In genomic region chr20:34979366-34980153, GRCh38 we compare ENCODE assay signal across 17 cellular contexts. TPM values are rescaled to one million over a fixed set of nuclear protein-coding genes. Genes with fewer than 3 reads are reported as not detected.
DNase-seq lines count a peak whose midpoint lies in the region; ATAC-seq, FAIRE-seq and TF ChIP-seq lines count a peak whose summit lies in the region.
"Had no signal": no experiment of that assay in that cellular context is flagged by ENCODE, and none has a peak within 500 bp of the region (broad histone marks: within the 10 kb centered on the region; RNA-seq: fewer than 3 reads in every experiment).

No MANE protein-coding gene starts in this region.

- H3K4me3 Mint-ChIP-seq in activated naive CD4-positive, alpha-beta T cell treated with anti-CD3 and anti-CD28 coated beads for 36 hours: no peak overlapping the region
- H3K4me3 Mint-ChIP-seq: HFFc6 had no signal

- H3K9ac ChIP-seq in HepG2 (ENCODE audit: insufficient read depth, low read depth, low read length): no peak overlapping the region

- TF ChIP-seq CTCF in HepG2 (CRISPR knock-in tag; IDR thresholded peaks at IDR 0.05): no peak
- no peak for TF ChIP-seq CTCF in upper lobe of left lung (IDR thresholded peaks at IDR 0.05)

- BruUV-seq in HepG2 (replicated peaks; lab: Mats Ljungman, UMichigan): no TSS peak

- no peak for ATAC-seq in HepG2
- peak; percentile 8 to 56 for ATAC-seq in upper lobe of left lung (ENCODE audit: low FRiP score in 2 of 2)

- no peak for TF ChIP-seq RAD21 in HepG2 (CRISPR knock-in tag; IDR thresholded peaks at IDR 0.05)

- no peaks in the 10 kb centered on the region for H3K36me3 Mint-ChIP-seq in activated naive CD4-positive, alpha-beta T cell treated with anti-CD3 and anti-CD28 coated beads for 36 hours (ENCODE audit: low read depth)

- no peaks in the 10 kb centered on the region for H3K4me1 Mint-ChIP-seq in activated naive CD4-positive, alpha-beta T cell treated with anti-CD3 and anti-CD28 coated beads for 36 hours (ENCODE audit: low read depth)

- no peaks in the 10 kb centered on the region for H3K9me3 ChIP-seq in HepG2 (ENCODE audit: low read length)
- H3K9me3 ChIP-seq in upper lobe of left lung: no peaks in the 10 kb centered on the region

- no peak overlapping the region for H3K4me2 ChIP-seq in HepG2 (ENCODE audit: low read depth, low read length)

- H3K27ac ChIP-seq in HepG2 (ENCODE audit: extremely low read length, insufficient read depth, low read length): no peak overlapping the region
- no peak overlapping the region for H3K27ac ChIP-seq in upper lobe of left lung

- H3K36me3 ChIP-seq in HepG2 (replicated peaks in 1 of 2; ENCODE audit: control insufficient read depth in 1 of 2, insufficient read depth in 2 of 2, low read length in 2 of 2) (no peaks in the 10 kb centered on the region), upper lobe of left lung (no peaks in the 10 kb centered on the region)

- H3K27ac Mint-ChIP-seq in activated naive CD4-positive, alpha-beta T cell treated with anti-CD3 and anti-CD28 coated beads for 36 hours: no peak overlapping the region
- H3K27ac Mint-ChIP-seq: HFFc6 had no signal

- no peak overlapping the region for H2AFZ ChIP-seq in HepG2 (ENCODE audit: low read length)

- H3K4me1 ChIP-seq in HepG2 (ENCODE audit: insufficient read depth, low read length) (peaks cover 27% of the 10 kb centered on the region), upper lobe of left lung (no peaks in the 10 kb centered on the region)

- no peaks in the 10 kb centered on the region for H4K20me1 ChIP-seq in HepG2 (ENCODE audit: insufficient read depth, low read length)

- CTCF ChIA-PET in HepG2 (lab: Yijun Ruan, JAX; ENCODE audit: low intra/inter-chr PET ratio, low total read pairs): no interaction called here
- CTCF ChIA-PET in activated naive CD4-positive, alpha-beta T cell treated with anti-CD3 and anti-CD28 coated beads for 36 hours (lab: Charles Lee): interaction anchor here (1.0 kb wide), 1 partner anchor 145 kb away, joined by 3 read pairs; no protein-coding TSS in a partner anchor

- POLR2A ChIA-PET in HepG2 (lab: Yijun Ruan, JAX): no interaction called here

- no peak for TF ChIP-seq EP300 in HepG2 (IDR thresholded peaks at IDR 0.05; ENCODE audit: low read depth in 2 of 2, low read length in 2 of 2)
- TF ChIP-seq EP300 in HepG2 (CRISPR knock-in tag; IDR thresholded peaks at IDR 0.05; ENCODE audit: borderline replicate concordance): no peak
- no peak for TF ChIP-seq EP300 in upper lobe of left lung (IDR thresholded peaks at IDR 0.05)

- no peaks in the 10 kb centered on the region for H3K9me3 Mint-ChIP-seq in activated naive CD4-positive, alpha-beta T cell treated with anti-CD3 and anti-CD28 coated beads for 36 hours
- H3K9me3 Mint-ChIP-seq: HFFc6 had no signal

- H3K27me3 Mint-ChIP-seq in activated naive CD4-positive, alpha-beta T cell treated with anti-CD3 and anti-CD28 coated beads for 36 hours (ENCODE audit: low read depth): no peaks in the 10 kb centered on the region

- H3K4me3 ChIP-seq in HepG2 (replicated peaks in 1 of 3; ENCODE audit: insufficient read depth in 1 of 3, low read depth in 2 of 3, low read length in 3 of 3) (no peak overlapping the region), upper lobe of left lung (no peak overlapping the region)

- in situ Hi-C loops in HepG2 (cut with HindIII; ENCODE audit: extremely low pct_ligation_motif_present, low pct_unique_long_range_greater_than_20kb): no loop called here

- WGBS in HepG2 (ENCODE audit: low lambda C conversion rate): 84% methylated on average over 42 of the region's 42 CpGs
- 74 to 83% methylated on average over 31 to 32 of the region's 42 CpGs for WGBS in upper lobe of left lung, 2 donors

- intact Hi-C loops in HepG2 (cut with micrococcal nuclease; ENCODE audit: unreplicated experiment): loop anchor here (5.0 kb wide), 1 partner anchor 283 kb away; no protein-coding TSS in a partner anchor
- intact Hi-C loops in activated naive CD4-positive, alpha-beta T cell treated with anti-CD3 and anti-CD28 coated beads for 36 hours (cut with micrococcal nuclease): no loop called here

- FAIRE-seq in HepG2 (lab: Jason Lieb, UNC): no peak
- FAIRE-seq: colon had no signal

- TF ChIP-seq POLR2A in erythroblast (IDR thresholded peaks at IDR 0.05; ENCODE audit: low read length) (no peak), HepG2 (IDR thresholded peaks at IDR 0.05; ENCODE audit: insufficient read depth in 1 of 2, low read depth in 2 of 2, low read length in 2 of 2) (no peak), upper lobe of left lung (IDR thresholded peaks at IDR 0.05) (no peak)

- peak; percentile 22 for DNase-seq in stimulated activated CD4-positive, alpha-beta T cell treated with anti-CD3 and anti-CD28 coated beads, Interleukin-1b, Interleukin-23, amount 100 ng/mL, for 48 hours
- no peak for DNase-seq in stimulated activated CD4-positive, alpha-beta T cell treated with anti-CD3 and anti-CD28 coated beads, Interleukin-4, amount 100 ng/mL, for 24 hours
- DNase-seq in erythroblast (lab: John Stamatoyannopoulos, UW) (peak; percentile 30 to 49), HepG2 (ENCODE audit: low spot score) (no peak), upper lobe of left lung (no peak), cerebellar cortex (ENCODE audit: low spot score) (no peak), DMS79 (lab: John Stamatoyannopoulos, UW) (no peak)
- DNase-seq in activated naive CD4-positive, alpha-beta T cell treated with anti-CD3 and anti-CD28 coated beads for 36 hours: no peak
- DNase-seq: amniotic stem cell, HFFc6, mesenchymal stem cell, NCI-H1930, NCI-H69, occipital lobe, SIG-M5, trophoblast cell had no signal

- no peaks in the 10 kb centered on the region for H3K79me2 ChIP-seq in HepG2 (ENCODE audit: insufficient read depth, low read length)

- peaks cover 14 to 17% of the 10 kb centered on the region in 2 experiments for H3K27me3 ChIP-seq in HepG2 (ENCODE audit: control insufficient read depth in 1 of 2, insufficient read depth in 2 of 2, low read length in 2 of 2)
- H3K27me3 ChIP-seq in upper lobe of left lung: peaks cover 0 to 3% (median 0%) of the 10 kb centered on the region in 4 donors

RNA-seq across cellular contexts. Expression of gene MYH7B, which starts 23.9 kb away (rescaled TPM):
- total RNA-seq in HepG2 (2016; rRNA removed; fragmentation: Illumina TruSeq; extraction: Trizol) (0.18 and 0.20 TPM in 2 replicates), upper lobe of left lung (10 to 100 TPM in 1 of 6 donors, 1 to 10 TPM in 1, under 1 TPM in 3, not detected in 1; 0.51 to 11.5 (median 0.91) TPM)
- 0.20 TPM in 1 of 2 replicates, not detected in the other for total RNA-seq in HepG2 (2016; cell fraction: cytosol; rRNA removed; fragmentation: Illumina TruSeq; extraction: Trizol; ENCODE audit: low read depth)
- 0.19 TPM in 1 of 2 replicates, not detected in the other for total RNA-seq in HepG2 (2016; cell fraction: insoluble cytoplasmic fraction; rRNA removed; fragmentation: Illumina TruSeq; extraction: Trizol)
- 0.14 and 0.25 TPM in 2 replicates for total RNA-seq in HepG2 (2016; cell fraction: membrane; rRNA removed; fragmentation: Illumina TruSeq; extraction: Trizol)
- 0.50 and 0.93 TPM in 2 replicates for total RNA-seq in HepG2 (2016; cell fraction: nucleus; rRNA removed; fragmentation: Illumina TruSeq; extraction: Trizol)
- polyA plus RNA-seq in HepG2 (2011; rRNA removed): 0.05 and 0.17 TPM in 2 replicates
- polyA plus RNA-seq in HepG2 (2011; cell fraction: cytosol; rRNA removed): 0.03 and 0.04 TPM in 2 replicates
- 0.80 and 0.90 TPM in 2 replicates for polyA plus RNA-seq in HepG2 (2011; cell fraction: nucleus; rRNA removed)
- 0.51 and 0.55 TPM in 2 replicates for polyA plus RNA-seq in HepG2 (2012)
- polyA plus RNA-seq in HepG2 (2016; cell fraction: cytosol; fragmentation: Illumina TruSeq; extraction: Trizol; ENCODE audit: low read depth): 0.02 and 0.24 TPM in 2 replicates
- polyA plus RNA-seq in HepG2 (2016; cell fraction: insoluble cytoplasmic fraction; fragmentation: Illumina TruSeq; extraction: Trizol; ENCODE audit: low read depth): 0.23 and 0.37 TPM in 2 replicates
- 0.21 and 0.32 TPM in 2 replicates for polyA plus RNA-seq in HepG2 (2016; cell fraction: membrane; fragmentation: Illumina TruSeq; extraction: Trizol; ENCODE audit: low read depth)
- 0.96 and 2.1 TPM in 2 replicates for polyA plus RNA-seq in HepG2 (2016; cell fraction: nucleus; fragmentation: Illumina TruSeq; extraction: Trizol; ENCODE audit: insufficient read depth, low read depth)
- polyA minus RNA-seq in HepG2 (2011; rRNA and poly(A)+ RNA removed; ENCODE audit: low replicate concordance): 0.09 TPM in 1 of 2 replicates, not detected in the other
- not detected in 2 replicates for polyA minus RNA-seq in HepG2 (2011; cell fraction: cytosol; rRNA and poly(A)+ RNA removed)
- 0.13 and 0.50 TPM in 2 replicates for polyA minus RNA-seq in HepG2 (2011; cell fraction: nucleus; rRNA and poly(A)+ RNA removed)
- total RNA-seq in activated naive CD4-positive, alpha-beta T cell treated with anti-CD3 and anti-CD28 coated beads for 36 hours: under 1 TPM; 0.20 to 0.86 TPM

RNA-seq across cellular contexts. Expression of gene GSS, which starts 24.0 kb away (rescaled TPM):
- total RNA-seq in HepG2 (2016; rRNA removed; fragmentation: Illumina TruSeq; extraction: Trizol): 102 and 107 TPM in 2 replicates
- total RNA-seq in HepG2 (2016; cell fraction: cytosol; rRNA removed; fragmentation: Illumina TruSeq; extraction: Trizol; ENCODE audit: low read depth): 24.0 and 24.9 TPM in 2 replicates
- 101 and 108 TPM in 2 replicates for total RNA-seq in HepG2 (2016; cell fraction: insoluble cytoplasmic fraction; rRNA removed; fragmentation: Illumina TruSeq; extraction: Trizol)
- 34.7 and 36.9 TPM in 2 replicates for total RNA-seq in HepG2 (2016; cell fraction: membrane; rRNA removed; fragmentation: Illumina TruSeq; extraction: Trizol)
- 65.3 and 66.8 TPM in 2 replicates for total RNA-seq in HepG2 (2016; cell fraction: nucleus; rRNA removed; fragmentation: Illumina TruSeq; extraction: Trizol)
- polyA plus RNA-seq in HepG2 (2011; rRNA removed): 74.1 and 80.1 TPM in 2 replicates
- polyA plus RNA-seq in HepG2 (2011; cell fraction: cytosol; rRNA removed): 61.4 and 72.0 TPM in 2 replicates
- polyA plus RNA-seq in HepG2 (2011; cell fraction: nucleus; rRNA removed): 134 and 148 TPM in 2 replicates
- polyA plus RNA-seq in HepG2 (2012): 34.1 and 41.6 TPM in 2 replicates
- polyA plus RNA-seq in HepG2 (2016; cell fraction: cytosol; fragmentation: Illumina TruSeq; extraction: Trizol; ENCODE audit: low read depth): 19.2 and 19.4 TPM in 2 replicates
- 102 and 104 TPM in 2 replicates for polyA plus RNA-seq in HepG2 (2016; cell fraction: insoluble cytoplasmic fraction; fragmentation: Illumina TruSeq; extraction: Trizol; ENCODE audit: low read depth)
- polyA plus RNA-seq in HepG2 (2016; cell fraction: membrane; fragmentation: Illumina TruSeq; extraction: Trizol; ENCODE audit: low read depth): 24.4 and 27.0 TPM in 2 replicates
- polyA plus RNA-seq in HepG2 (2016; cell fraction: nucleus; fragmentation: Illumina TruSeq; extraction: Trizol; ENCODE audit: insufficient read depth, low read depth): 106 and 116 TPM in 2 replicates
- 86.0 and 125 TPM in 2 replicates for polyA minus RNA-seq in HepG2 (2011; rRNA and poly(A)+ RNA removed; ENCODE audit: low replicate concordance)
- 23.0 and 28.1 TPM in 2 replicates for polyA minus RNA-seq in HepG2 (2011; cell fraction: cytosol; rRNA and poly(A)+ RNA removed)
- polyA minus RNA-seq in HepG2 (2011; cell fraction: nucleus; rRNA and poly(A)+ RNA removed): 65.4 and 67.3 TPM in 2 replicates
- 100 to 1,000 TPM in 1 of 6 donors, 10 to 100 TPM in 5; 26.1 to 106 (median 34.3) TPM for total RNA-seq in upper lobe of left lung
- total RNA-seq in activated naive CD4-positive, alpha-beta T cell treated with anti-CD3 and anti-CD28 coated beads for 36 hours: 10 to 100 TPM; 84.3 to 86.0 TPM

Comparison
In these comparisons a context has a peak if more than half of its experiments do, and no peak if none do; other contexts are left out.
1. DNase-seq: peak in stimulated activated CD4-positive, alpha-beta T cell treated with anti-CD3 and anti-CD28 coated beads, Interleukin-1b, Interleukin-23, amount 100 ng/mL, for 48 hours (single experiment) and erythroblast (2 of 2); none in stimulated activated CD4-positive, alpha-beta T cell treated with anti-CD3 and anti-CD28 coated beads, Interleukin-4, amount 100 ng/mL, for 24 hours (single experiment), HepG2 (single experiment), upper lobe of left lung (0 of 2), activated naive CD4-positive, alpha-beta T cell treated with anti-CD3 and anti-CD28 coated beads for 36 hours (single experiment), cerebellar cortex (single experiment) and DMS79 (single experiment).